8 cellular contexts compared by ENCODE assay signal in the genomic region with DNA sequence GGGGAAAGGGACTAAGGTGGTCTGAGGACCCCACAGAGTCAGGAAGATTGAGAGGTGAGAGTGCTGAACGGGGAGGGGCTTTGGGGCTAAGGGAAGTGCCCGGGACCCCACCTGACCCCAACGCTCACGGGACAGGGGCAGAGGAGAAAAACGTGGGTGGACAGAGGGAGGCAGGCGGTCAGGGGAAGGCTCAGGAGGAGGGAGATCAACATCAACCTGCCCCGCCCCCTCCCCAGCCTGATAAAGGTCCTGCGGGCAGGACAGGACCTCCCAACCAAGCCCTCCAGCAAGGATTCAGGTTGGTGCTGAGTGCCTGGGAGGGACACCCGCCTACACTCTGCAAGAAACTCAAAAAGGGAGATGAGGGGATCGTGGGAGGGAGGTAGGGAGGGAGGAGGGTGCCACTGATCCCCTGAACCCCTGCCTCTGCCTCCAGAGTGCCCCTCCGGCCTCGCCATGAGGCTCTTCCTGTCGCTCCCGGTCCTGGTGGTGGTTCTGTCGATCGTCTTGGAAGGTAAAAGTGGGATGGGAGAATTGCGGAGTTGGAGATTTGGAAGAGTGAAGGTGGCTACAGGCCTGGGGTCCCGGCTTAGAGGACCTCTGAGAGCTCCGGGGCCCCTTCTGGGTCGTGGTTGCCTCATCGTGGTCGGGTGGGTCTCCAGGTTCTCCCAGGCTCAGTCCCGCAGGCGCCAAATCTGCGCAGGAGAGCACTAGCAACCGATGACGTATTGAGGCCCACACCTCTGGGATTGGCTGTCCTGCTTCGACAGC. TPM values are rescaled to one million over a fixed set of nuclear protein-coding genes. Genes with fewer than 3 reads are reported as not detected.
A peak's percentile ranks its signal among the peaks of the same experiment; 100 is the strongest.
DNase-seq lines count a peak whose midpoint lies in the region; ATAC-seq, FAIRE-seq and TF ChIP-seq lines count a peak whose summit lies in the region.
"Not testable (repeated sequence)": the region's sequence is repeated elsewhere in the genome, so short reads cannot be mapped to it uniquely, and the experiment has no call there.

A gene (plus strand): TSS at position 173 of the 771 bp plus-strand sequence. CDS start 284 bp downstream, at position 457.

- not testable (repeated sequence) for TF ChIP-seq CTCF in GM13977 (IDR thresholded peaks at IDR 0.05; ENCODE audit: extremely low read depth, insufficient read depth, missing control alignments); astrocyte (IDR thresholded peaks at IDR 0.05; ENCODE audit: insufficient read depth, low read depth, low read length)

- not testable (repeated sequence) for H3K9me3 ChIP-seq in astrocyte (ENCODE audit: insufficient read depth, low read depth, low read length)

- peak within 1 kb of the TSS; percentile 92 for H3K27ac Mint-ChIP-seq in astrocyte (ENCODE audit: unreplicated experiment)

- H3K4me2 ChIP-seq in astrocyte (ENCODE audit: low read length) = peak within 1 kb of the TSS; percentile 93

- ATAC-seq in HG02973 (IDR thresholded peaks at IDR 0.05; ENCODE audit: unreplicated experiment) = peak; percentile 97

- DNase-seq in GM13977 (ENCODE audit: low spot score) (peak; percentile 94), NCI-H2029 (lab: John Stamatoyannopoulos, UW) (peak; percentile 75), T-helper 9 cell (peak; percentile 55), astrocyte (ENCODE audit: low read depth) (peak; percentile 53), hepatic stellate cell (ENCODE audit: low spot score) (peak; percentile 95), putamen (ENCODE audit: low spot score) (peak; percentile 75), ureter (ENCODE audit: low spot score) (peak; percentile 84)

- H2AFZ ChIP-seq in astrocyte (ENCODE audit: low read depth, low read length) = peak within 1 kb of the TSS; percentile 65

- H3K4me3 Mint-ChIP-seq in astrocyte (ENCODE audit: unreplicated experiment) = peak within 1 kb of the TSS; percentile 90

- H3K4me3 ChIP-seq in astrocyte (ENCODE audit: insufficient read depth, low read depth, low read length) = peak within 1 kb of the TSS; percentile 60

- not testable (repeated sequence) for FAIRE-seq in astrocyte (lab: Jason Lieb, UNC)

- peaks cover 11% of the 10 kb centered on the region for H3K4me1 ChIP-seq in astrocyte (ENCODE audit: insufficient read depth, low read length)

- peak within 1 kb of the TSS; percentile 22 for H3K27ac ChIP-seq in astrocyte (ENCODE audit: low read depth, low read length)

- H3K36me3 ChIP-seq in astrocyte (ENCODE audit: insufficient read depth, low read length) = not testable (repeated sequence)

- not testable (repeated sequence) for H3K9me3 Mint-ChIP-seq in astrocyte (ENCODE audit: unreplicated experiment)

- H3K9ac ChIP-seq in astrocyte (ENCODE audit: low read length) = peak within 1 kb of the TSS; percentile 74

- H3K27me3 Mint-ChIP-seq in astrocyte (ENCODE audit: low read depth, unreplicated experiment) = not testable (repeated sequence)

- not testable (repeated sequence) for H3K4me1 Mint-ChIP-seq in astrocyte (ENCODE audit: low read depth, unreplicated experiment)

- not testable (repeated sequence) for H3K79me2 ChIP-seq in astrocyte (ENCODE audit: insufficient read depth, low read length)

- H3K36me3 Mint-ChIP-seq in astrocyte (ENCODE audit: low read depth, unreplicated experiment) = not testable (repeated sequence)

- not testable (repeated sequence) for H4K20me1 ChIP-seq in astrocyte (ENCODE audit: insufficient read depth, low read length)

- not testable (repeated sequence) for H3K27me3 ChIP-seq in astrocyte (ENCODE audit: insufficient read depth, low read length)

- in situ Hi-C loops in GM13977 (cut with MboI; ENCODE audit: low pct_unique_long_range_greater_than_20kb, low sequenced_read_pairs, unreplicated experiment) = not testable (repeated sequence)

RNA-seq across cellular contexts. Expression of the gene that starts here (rescaled TPM):
- total RNA-seq in astrocyte (2.2 and 2.4 TPM in 2 replicates), ureter (32.5 TPM)

Comparison
In these comparisons a context has a peak if more than half of its experiments do, and no peak if none do; other contexts are left out.
1. Peak in every context shown above with its lines: DNase-seq, ATAC-seq, H3K4me3 ChIP-seq and H3K27ac ChIP-seq.